In the genomic region with DNA sequence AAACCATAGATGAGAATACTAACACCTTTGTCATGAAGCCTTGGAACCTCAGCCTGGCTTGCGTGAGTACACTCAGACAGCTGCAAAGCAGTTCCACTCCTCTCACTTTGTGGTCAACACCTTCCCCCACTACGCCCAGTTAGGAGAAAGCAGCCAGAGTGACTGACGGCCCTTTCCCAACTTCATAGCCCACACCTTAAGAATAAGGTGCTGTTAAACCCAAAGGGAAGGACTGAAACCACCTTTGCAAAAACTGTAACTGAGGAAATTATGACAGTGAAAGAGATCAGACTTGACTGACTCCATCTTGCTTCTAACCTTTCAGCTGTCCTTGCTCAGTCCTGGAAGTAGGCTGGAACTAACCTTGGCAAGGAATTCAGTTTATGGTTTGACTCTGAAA, we compare ENCODE assay signal across 10 cellular contexts. TPM values are rescaled to one million over a fixed set of nuclear protein-coding genes. Genes with fewer than 3 reads are reported as not detected.
DNase-seq lines count a peak whose midpoint lies in the region; ATAC-seq and TF ChIP-seq lines count a peak whose summit lies in the region.
"Had no signal": no experiment of that assay in that cellular context is flagged by ENCODE, and none has a peak within 500 bp of the region (broad histone marks: within the 10 kb centered on the region; RNA-seq: fewer than 3 reads in every experiment).

No MANE protein-coding gene starts in this region.

- peak; percentile 55 for ATAC-seq in CD8-positive, alpha-beta T cell
- ATAC-seq in GM19351 (IDR thresholded peaks at IDR 0.05; ENCODE audit: unreplicated experiment): peak; percentile 93
- ATAC-seq in HG03354 (IDR thresholded peaks at IDR 0.05; ENCODE audit: poor library complexity, severe bottlenecking, unreplicated experiment): peak; percentile 63

- POLR2A ChIA-PET in CD8-positive, alpha-beta T cell (lab: Charles Lee): interaction anchor here (1.1 kb wide), 1 partner anchor 12 kb away, joined by 4 read pairs; no protein-coding TSS in a partner anchor

- peak overlapping the region; percentile 74 for H3K27ac Mint-ChIP-seq in CD8-positive, alpha-beta T cell

- no peaks in the 10 kb centered on the region for H3K9me3 ChIP-seq in CD8-positive, alpha-beta T cell (ENCODE audit: low read length)

- no peaks in the 10 kb centered on the region for H3K27me3 ChIP-seq in CD8-positive, alpha-beta T cell (ENCODE audit: insufficient read depth, low read length)

- H3K27me3 Mint-ChIP-seq in CD8-positive, alpha-beta T cell (ENCODE audit: low read depth): no peaks in the 10 kb centered on the region

- peak in 4 of 7 experiments; percentile 30 to 41 (median 38) for DNase-seq in CD8-positive, alpha-beta T cell
- peak; percentile 48 for DNase-seq in activated naive CD8-positive, alpha-beta T cell treated with anti-CD3 and anti-CD28 coated beads, Interleukin-2, amount 50 U/mL, for 16 hours (ENCODE audit: low read depth, low spot score)
- DNase-seq in epidermal melanocyte (ENCODE audit: insufficient read length, low spot score) (no peak), OCI-M2 (lab: John Stamatoyannopoulos, UW; ENCODE audit: unreplicated experiment) (no peak), OCI-M1 (lab: John Stamatoyannopoulos, UW) (no peak), NCI-H2227 treated with DMSO at 0.1 percent for 48 hours (lab: John Stamatoyannopoulos, UW) (no peak)
- DNase-seq: left cardiac atrium, NCI-H187 had no signal

- H3K4me3 ChIP-seq in CD8-positive, alpha-beta T cell (ENCODE audit: low read depth, low read length): no peak overlapping the region

- peaks cover 11% of the 10 kb centered on the region for H3K9me3 Mint-ChIP-seq in CD8-positive, alpha-beta T cell

- peaks cover 59% of the 10 kb centered on the region for H3K4me1 Mint-ChIP-seq in CD8-positive, alpha-beta T cell (ENCODE audit: low read depth)

- no peak overlapping the region for H3K27ac ChIP-seq in CD8-positive, alpha-beta T cell (ENCODE audit: low read depth, low read length)

- peaks cover 45% of the 10 kb centered on the region for H3K4me1 ChIP-seq in CD8-positive, alpha-beta T cell (ENCODE audit: insufficient read depth, low read length)

- no peaks in the 10 kb centered on the region for H3K36me3 ChIP-seq in CD8-positive, alpha-beta T cell (ENCODE audit: insufficient read depth, low read length)

- intact Hi-C loops in CD8-positive, alpha-beta T cell (cut with DNase I, micrococcal nuclease): no loop called here

- peaks cover 15% of the 10 kb centered on the region for H3K36me3 Mint-ChIP-seq in CD8-positive, alpha-beta T cell

- peak overlapping the region; percentile 22 for H3K4me3 Mint-ChIP-seq in CD8-positive, alpha-beta T cell

- CTCF ChIA-PET in CD8-positive, alpha-beta T cell (lab: Charles Lee): interaction anchor here (1.3 to 1.8 kb wide), 2 partner anchors 9 to 34 kb away, joined by 4 read pairs; no protein-coding TSS in a partner anchor

- TF ChIP-seq CTCF in CD8-positive, alpha-beta T cell (IDR thresholded peaks at IDR 0.05): no peak

RNA-seq across cellular contexts. Expression of a gene that starts 13.7 kb away (rescaled TPM):
- total RNA-seq in CD8-positive, alpha-beta T cell: 100 to 1,000 TPM; 153 to 156 TPM

Comparison
In these comparisons a context has a peak if more than half of its experiments do, and no peak if none do; other contexts are left out.
1. DNase-seq: peak in CD8-positive, alpha-beta T cell (4 of 7) and activated naive CD8-positive, alpha-beta T cell treated with anti-CD3 and anti-CD28 coated beads, Interleukin-2, amount 50 U/mL, for 16 hours (single experiment); none in epidermal melanocyte (single experiment), OCI-M2 (single experiment), OCI-M1 (single experiment) and NCI-H2227 treated with DMSO at 0.1 percent for 48 hours (single experiment).
2. Peak in every context shown above with its lines, with median percentiles within 50 percentile points of each other: ATAC-seq.